In genomic region chr6:107064579-107065065, GRCh38 we compare ENCODE assay signal across 8 cellular contexts. TPM values are rescaled to one million over a fixed set of nuclear protein-coding genes. Genes with fewer than 3 reads are reported as not detected.
A peak's percentile ranks its signal among the peaks of the same experiment; 100 is the strongest.
DNase-seq lines count a peak whose midpoint lies in the region; ATAC-seq, FAIRE-seq and TF ChIP-seq lines count a peak whose summit lies in the region.

No MANE protein-coding gene starts in this region.

- FAIRE-seq in RCC 7860 (lab: Jason Lieb, UNC), result peak; percentile 96

- H3K4me3 ChIP-seq in testis, result no peak overlapping the region
- no peak overlapping the region for H3K4me3 ChIP-seq in aorta (ENCODE audit: low read length in 2 of 2)

- WGBS in testis, 2 donors, result 45% methylated on average over 6 of the region's 6 CpGs
- 52 to 58% methylated on average over 6 of the region's 6 CpGs for WGBS in aorta, 2 donors

- TF ChIP-seq CTCF in testis (IDR thresholded peaks at IDR 0.05), result no peak

- H3K9me3 ChIP-seq in testis (no peaks in the 10 kb centered on the region), aorta (ENCODE audit: control insufficient read depth, low read length) (no peaks in the 10 kb centered on the region)

- peak; percentile 37 for DNase-seq in stimulated activated CD4-positive, alpha-beta T cell treated with anti-CD3 and anti-CD28 coated beads, Interleukin-15, amount 100 ng/mL, for 24 hours
- no peak for DNase-seq in stimulated activated CD4-positive, alpha-beta T cell treated with anti-CD3 and anti-CD28 coated beads, Interleukin-4, amount 100 ng/mL, for 4 hours
- peak; percentile 91 for DNase-seq in RCC 7860 (ENCODE audit: low spot score)
- DNase-seq in fibroblast of peridontal ligament (ENCODE audit: extremely low read depth), result peak; percentile 83
- peak; percentile 42 for DNase-seq in testis
- no peak for DNase-seq in pons (ENCODE audit: low spot score)
- no peak for DNase-seq in aorta

- TF ChIP-seq POLR2A in testis (IDR thresholded peaks at IDR 0.05), result no peak

- no peaks in the 10 kb centered on the region for H3K36me3 ChIP-seq in testis (ENCODE audit: low read depth, missing control alignments)
- H3K36me3 ChIP-seq in aorta (ENCODE audit: control insufficient read depth in 1 of 2, insufficient read depth in 2 of 2, low read length in 1 of 2), result no peaks in the 10 kb centered on the region

- no peak overlapping the region for H3K27ac ChIP-seq in testis
- no peak overlapping the region for H3K27ac ChIP-seq in aorta (ENCODE audit: low read depth in 1 of 2, low read length in 2 of 2)

- H3K27me3 ChIP-seq in testis (no peaks in the 10 kb centered on the region), aorta (ENCODE audit: control insufficient read depth in 1 of 2, insufficient read depth in 2 of 2, low read length in 1 of 2) (no peaks in the 10 kb centered on the region)

- H3K4me1 ChIP-seq in testis (peaks cover 6% of the 10 kb centered on the region), aorta (ENCODE audit: control insufficient read depth in 1 of 2, insufficient read depth in 2 of 2, low read length in 2 of 2) (no peaks in the 10 kb centered on the region)

- intact Hi-C loops in testis (cut with DNase I; ENCODE audit: low total_unique reads) (no loop called here), aorta (cut with DNase I) (no loop called here)

- ATAC-seq in GM21528 (IDR thresholded peaks at IDR 0.05; ENCODE audit: low FRiP score, unreplicated experiment) (no peak), aorta (ENCODE audit: low FRiP score) (no peak)

RNA-seq across cellular contexts. Expression of gene MTRES1, which starts 36.6 kb away (rescaled TPM):
- total RNA-seq in testis (10 to 100 TPM; 15.2 to 16.3 TPM), aorta (10 to 100 TPM; 14.1 to 15.2 TPM)
- polyA plus RNA-seq in testis (ENCODE audit: insufficient read depth, low read depth, low replicate concordance) (16.1 TPM), aorta (10 to 100 TPM; 22.6 to 35.1 TPM)

RNA-seq across cellular contexts. Expression of gene BEND3, which starts 50.7 kb away (rescaled TPM):
- 1 to 10 TPM; 6.9 to 7.6 TPM for total RNA-seq in testis
- polyA plus RNA-seq in testis (ENCODE audit: insufficient read depth, low read depth, low replicate concordance), result 3.7 TPM
- 1 to 10 TPM; 1.4 to 1.6 TPM for total RNA-seq in aorta
- polyA plus RNA-seq in aorta, result under 1 TPM; 0.13 to 0.33 TPM

Comparison
In these comparisons a context has a peak if more than half of its experiments do, and no peak if none do; other contexts are left out.
1. DNase-seq: peak in stimulated activated CD4-positive, alpha-beta T cell treated with anti-CD3 and anti-CD28 coated beads, Interleukin-15, amount 100 ng/mL, for 24 hours (single experiment), RCC 7860 (single experiment), fibroblast of peridontal ligament (single experiment) and testis (single experiment); none in stimulated activated CD4-positive, alpha-beta T cell treated with anti-CD3 and anti-CD28 coated beads, Interleukin-4, amount 100 ng/mL, for 4 hours (0 of 2), pons (single experiment) and aorta (0 of 2).